ENCODE assay signal across 14 cellular contexts in the genomic region with DNA sequence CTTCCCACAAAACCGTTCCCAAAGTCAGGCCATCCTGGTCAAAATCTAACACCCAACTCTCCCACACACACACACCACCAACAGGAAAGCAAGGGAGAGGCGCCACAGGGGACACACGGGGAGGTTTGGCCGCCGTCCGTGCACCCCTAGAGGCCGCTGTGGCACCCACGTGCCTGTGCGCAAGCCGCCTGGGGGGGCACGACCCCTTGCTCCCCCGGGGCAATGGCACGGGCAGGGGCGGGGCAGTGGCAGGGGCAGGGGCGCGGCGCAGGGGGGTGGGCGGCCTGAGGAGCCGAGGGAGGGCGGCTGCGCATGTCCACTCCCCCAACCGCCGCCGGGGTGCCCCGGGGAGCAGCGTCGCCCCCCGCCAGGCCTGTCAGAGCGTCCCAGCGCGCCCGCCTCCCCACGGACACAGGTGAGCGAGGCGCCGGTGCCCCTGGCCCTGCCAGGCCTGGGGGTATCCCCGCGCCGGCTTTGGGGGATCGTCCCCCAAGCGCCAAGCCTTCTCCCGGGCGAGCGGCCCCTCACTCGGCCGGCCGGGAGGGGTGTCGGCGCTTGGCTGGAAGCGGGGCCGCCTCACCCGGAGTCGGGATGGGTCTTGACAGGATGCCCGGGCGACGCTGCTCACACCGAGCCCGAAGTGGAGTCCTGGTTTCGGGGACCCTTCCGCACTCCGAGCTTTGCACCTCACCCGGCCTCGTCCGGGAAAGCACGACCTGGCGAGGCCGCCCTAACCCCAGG. TPM values are rescaled to one million over a fixed set of nuclear protein-coding genes. Genes with fewer than 3 reads are reported as not detected.
A peak's percentile ranks its signal among the peaks of the same experiment; 100 is the strongest.
DNase-seq lines count a peak whose midpoint lies in the region; ATAC-seq and TF ChIP-seq lines count a peak whose summit lies in the region.
"Had no signal": no experiment of that assay in that cellular context is flagged by ENCODE, and none has a peak within 500 bp of the region (broad histone marks: within the 10 kb centered on the region; RNA-seq: fewer than 3 reads in every experiment).

A gene with protein sequence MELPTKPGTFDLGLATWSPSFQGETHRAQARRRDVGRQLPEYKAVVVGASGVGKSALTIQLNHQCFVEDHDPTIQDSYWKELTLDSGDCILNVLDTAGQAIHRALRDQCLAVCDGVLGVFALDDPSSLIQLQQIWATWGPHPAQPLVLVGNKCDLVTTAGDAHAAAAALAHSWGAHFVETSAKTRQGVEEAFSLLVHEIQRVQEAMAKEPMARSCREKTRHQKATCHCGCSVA (plus strand): TSS at position 379 of the 741 bp plus-strand sequence. CDS start 2,611 bp downstream, outside the sequence.

- H3K4me1 ChIP-seq in foreskin keratinocyte = no peaks in the 10 kb centered on the region
- H3K4me1 ChIP-seq in effector memory CD4-positive, alpha-beta T cell (ENCODE audit: control insufficient read depth, insufficient read depth, low read length, poor library complexity, severe bottlenecking) = peaks cover 3% of the 10 kb centered on the region
- no peaks in the 10 kb centered on the region for H3K4me1 ChIP-seq in HAP-1
- H3K4me1 ChIP-seq: pancreas had no signal

- H3K27me3 Mint-ChIP-seq in T-cell = peaks cover 32 to 43% of the 10 kb centered on the region in 2 donors

- no peak within 1 kb of the TSS for H3K4me3 ChIP-seq in effector memory CD4-positive, alpha-beta T cell (ENCODE audit: insufficient read depth, low read depth, low read length, poor library complexity, severe bottlenecking)
- no peak within 1 kb of the TSS for H3K4me3 ChIP-seq in HAP-1
- H3K4me3 ChIP-seq: pancreas, PC-9 had no signal

- peak within 1 kb of the TSS; percentile 49 to 74 (median 50) for H3K4me3 Mint-ChIP-seq in T-cell

- H3K9me3 ChIP-seq in effector memory CD4-positive, alpha-beta T cell (ENCODE audit: control insufficient read depth, low read length) = no peaks in the 10 kb centered on the region
- H3K9me3 ChIP-seq in HAP-1 = no peaks in the 10 kb centered on the region
- H3K9me3 ChIP-seq: pancreas had no signal

- no peaks in the 10 kb centered on the region for H3K36me3 ChIP-seq in effector memory CD4-positive, alpha-beta T cell (ENCODE audit: control insufficient read depth, insufficient read depth, low read length)
- H3K36me3 ChIP-seq in HAP-1 (replicated peaks) = peaks cover 7% of the 10 kb centered on the region
- H3K36me3 ChIP-seq: pancreas had no signal

- H3K27ac Mint-ChIP-seq in T-cell = peak within 1 kb of the TSS in 1 of 2 donors; percentile 66

- peak; percentile 37 to 71 (median 62) for ATAC-seq in T-cell (replicated peaks in 1 of 4)
- no peak for ATAC-seq in foreskin keratinocyte
- peak; percentile 23 for ATAC-seq in stimulated activated naive CD8-positive, alpha-beta T cell treated with anti-CD3 and anti-CD28 coated beads, Interleukin-15, Interleukin-2, amounts not matched to agents 100 U/mL and 50 U/mL, for 24 hours
- no peak for ATAC-seq in HG03196 (IDR thresholded peaks at IDR 0.05; ENCODE audit: unreplicated experiment)
- ATAC-seq: pancreas had no signal

- H3K27ac ChIP-seq in foreskin keratinocyte = no peak within 1 kb of the TSS
- H3K27ac ChIP-seq in effector memory CD4-positive, alpha-beta T cell (ENCODE audit: insufficient read depth, low read length, poor library complexity, severe bottlenecking) = no peak within 1 kb of the TSS
- H3K27ac ChIP-seq: pancreas, PC-9 had no signal

- no peaks in the 10 kb centered on the region for H3K9me3 Mint-ChIP-seq in T-cell

- in situ Hi-C loops in HAP-1 (cut with MboI; ENCODE audit: low sequenced_read_pairs) = no loop called here

- CTCF ChIA-PET in T-cell (lab: Charles Lee) = no interaction called here

- peaks cover 5 to 8% (median 6%) of the 10 kb centered on the region in 3 donors for H3K4me1 Mint-ChIP-seq in T-cell

- H3K27me3 ChIP-seq in foreskin keratinocyte = peaks cover 29% of the 10 kb centered on the region
- H3K27me3 ChIP-seq in effector memory CD4-positive, alpha-beta T cell (replicated peaks; ENCODE audit: control insufficient read depth, insufficient read depth, low read length, poor library complexity, severe bottlenecking) = no peaks in the 10 kb centered on the region
- no peaks in the 10 kb centered on the region for H3K27me3 ChIP-seq in HAP-1 (ENCODE audit: low read depth)

- POLR2A ChIA-PET in T-cell (lab: Charles Lee) = no interaction called here

- peak; percentile 26 for TF ChIP-seq CTCF in foreskin keratinocyte (conservative IDR thresholded peaks at IDR 0.05)

- peaks cover 12% of the 10 kb centered on the region for H3K36me3 Mint-ChIP-seq in T-cell

- peak; percentile 36 for DNase-seq in activated T-cell treated with anti-CD3 and anti-CD28 coated beads, Interleukin-2, amount 50 U/mL, for 1 hour
- no peak for DNase-seq in activated T-cell treated with anti-CD3 and anti-CD28 coated beads, Interleukin-2, amount 50 U/mL, for 48 hours
- peak in 4 of 34 experiments; percentile 7 to 22 (median 17) for DNase-seq in T-cell
- DNase-seq in foreskin keratinocyte = no peak
- DNase-seq in stimulated activated naive CD8-positive, alpha-beta T cell treated with anti-CD3 and anti-CD28 coated beads, Interleukin-15, Interleukin-2, amounts not matched to agents 100 U/mL and 50 U/mL, for 24 hours = peak; percentile 28
- no peak for DNase-seq in effector memory CD4-positive, alpha-beta T cell
- no peak for DNase-seq in HAP-1 (ENCODE audit: low spot score in 2 of 2)
- DNase-seq: NCI-H446, PC-9, SW 1271 had no signal

RNA-seq across cellular contexts. Expression of the gene that starts here (rescaled TPM):
- total RNA-seq in T-cell = not detected
- total RNA-seq in foreskin keratinocyte = not detected in 2 replicates
- polyA plus RNA-seq in foreskin keratinocyte = not detected in 2 replicates
- total RNA-seq: pancreas, PC-9, urinary bladder had no signal
- polyA plus RNA-seq: AG04450 had no signal

Comparison
In these comparisons a context has a peak if more than half of its experiments do, and no peak if none do; other contexts are left out.
1. DNase-seq: peak in activated T-cell treated with anti-CD3 and anti-CD28 coated beads, Interleukin-2, amount 50 U/mL, for 1 hour (single experiment) and stimulated activated naive CD8-positive, alpha-beta T cell treated with anti-CD3 and anti-CD28 coated beads, Interleukin-15, Interleukin-2, amounts not matched to agents 100 U/mL and 50 U/mL, for 24 hours (single experiment); none in activated T-cell treated with anti-CD3 and anti-CD28 coated beads, Interleukin-2, amount 50 U/mL, for 48 hours (0 of 2), foreskin keratinocyte (0 of 2), effector memory CD4-positive, alpha-beta T cell (0 of 3) and HAP-1 (0 of 2).
2. Peak in ATAC-seq in T-cell; RNA of the gene not detected or under 1 TPM.